ENCODE assay signal across 9 cellular contexts in genomic region chr1:153742411-153743142, GRCh38. TPM values are rescaled to one million over a fixed set of nuclear protein-coding genes. Genes with fewer than 3 reads are reported as not detected.
DNase-seq lines count a peak whose midpoint lies in the region; ATAC-seq and TF ChIP-seq lines count a peak whose summit lies in the region.
"Had no signal": no experiment of that assay in that cellular context is flagged by ENCODE, and none has a peak within 500 bp of the region (broad histone marks: within the 10 kb centered on the region; RNA-seq: fewer than 3 reads in every experiment).

No MANE protein-coding gene starts in this region.

- WGBS in smooth muscle cell (ENCODE audit: low lambda C conversion rate) = 50% methylated on average over 5 of the region's 5 CpGs

- peak; percentile 65 for DNase-seq in astrocyte of the hippocampus (ENCODE audit: low read depth, low spot score)
- DNase-seq in smooth muscle cell (lab: John Stamatoyannopoulos, UW; ENCODE audit: unreplicated experiment) = no peak
- DNase-seq in mesenteric fat pad (ENCODE audit: low spot score) = no peak
- DNase-seq in vagina (ENCODE audit: extremely low spot score in 2 of 2) = no peak

- H3K79me2 ChIP-seq in smooth muscle cell (ENCODE audit: low read depth) = no peaks in the 10 kb centered on the region

- no peak overlapping the region for H2AFZ ChIP-seq in smooth muscle cell (ENCODE audit: low read depth)

- H3F3A ChIP-seq in smooth muscle cell (ENCODE audit: low read depth) = no peaks in the 10 kb centered on the region

- H3K36me3 ChIP-seq in smooth muscle cell (ENCODE audit: low read depth) (peaks cover 4% of the 10 kb centered on the region), vagina (peaks cover 0 to 49% of the 10 kb centered on the region in 2 donors)

- intact Hi-C loops in vagina (cut with DNase I) = no loop called here

- H3K4me2 ChIP-seq in smooth muscle cell = no peak overlapping the region

- H3K27ac ChIP-seq in smooth muscle cell (ENCODE audit: low read depth) (peak overlapping the region; percentile 73), vagina (no peak overlapping the region)
- H3K27ac ChIP-seq: SK-N-MC had no signal

- no peaks in the 10 kb centered on the region for H3K27me3 ChIP-seq in smooth muscle cell (ENCODE audit: low read depth)
- no peaks in the 10 kb centered on the region for H3K27me3 ChIP-seq in vagina

- no peak for TF ChIP-seq POLR2A in vagina (IDR thresholded peaks at IDR 0.05)

- no peaks in the 10 kb centered on the region for H3K9me3 ChIP-seq in smooth muscle cell (replicated peaks; ENCODE audit: low read depth)
- H3K9me3 ChIP-seq in vagina = no peaks in the 10 kb centered on the region

- ATAC-seq in GM18909 (IDR thresholded peaks at IDR 0.05; ENCODE audit: poor library complexity, unreplicated experiment) (peak; percentile 75), HG03135 (IDR thresholded peaks at IDR 0.05; ENCODE audit: unreplicated experiment) (peak; percentile 71), HG03025 (IDR thresholded peaks at IDR 0.05; ENCODE audit: low FRiP score, unreplicated experiment) (no peak)
- ATAC-seq: left colon had no signal

- H4K20me1 ChIP-seq in smooth muscle cell (ENCODE audit: low read depth) = peaks cover 10% of the 10 kb centered on the region

- H3K4me1 ChIP-seq in smooth muscle cell (ENCODE audit: low read depth) (peaks cover 10% of the 10 kb centered on the region), vagina (peaks cover 12% of the 10 kb centered on the region)

- H3K4me3 ChIP-seq in smooth muscle cell (no peak overlapping the region), vagina (no peak overlapping the region)
- H3K4me3 ChIP-seq: SK-N-MC had no signal

- TF ChIP-seq CTCF in smooth muscle cell (IDR thresholded peaks at IDR 0.05; ENCODE audit: borderline replicate concordance, insufficient read depth, poor library complexity, severe bottlenecking) (no peak), vagina (IDR thresholded peaks at IDR 0.05) (no peak)

- no peak overlapping the region for H3K9ac ChIP-seq in smooth muscle cell (ENCODE audit: low read depth)

RNA-seq across cellular contexts. Expression of gene INTS3, which starts 14.7 kb away (rescaled TPM):
- total RNA-seq in smooth muscle cell (33.6 and 34.8 TPM in 2 replicates), mesenteric fat pad (36.7 TPM), vagina (45.9 TPM)
- 22.3 and 27.6 TPM in 2 replicates for polyA plus RNA-seq in smooth muscle cell

RNA-seq across cellular contexts. Expression of gene SLC27A3, which starts 32.6 kb away (rescaled TPM):
- total RNA-seq in smooth muscle cell = 14.8 and 21.3 TPM in 2 replicates
- polyA plus RNA-seq in smooth muscle cell = 36.0 and 41.0 TPM in 2 replicates
- total RNA-seq in mesenteric fat pad = 87.4 TPM
- 31.4 TPM for total RNA-seq in vagina
